ENCODE assay signal across 27 cellular contexts in genomic region chr12:39105111-39105510, GRCh38.
"Had no signal": no experiment of that assay in that cellular context is flagged by ENCODE, and none has a peak within 500 bp of the region (broad histone marks: within the 10 kb centered on the region; RNA-seq: fewer than 3 reads in every experiment).

No MANE protein-coding gene starts in this region.

- H3K4me3 Mint-ChIP-seq: activated CD8-positive, alpha-beta T cell treated with anti-CD3 and anti-CD28 coated beads, Interleukin-2, amount 10 ng/mL, durations not matched to agents 7 days and 5 days; activated naive CD4-positive, alpha-beta T cell treated with anti-CD3 and anti-CD28 coated beads, Interleukin-2, amount 50 U/mL, for 24 hours; activated T-helper 1 cell treated with anti-CD3 and anti-CD28 coated beads, Interleukin-12 subunit alpha, Interleukin-12 subunit beta, Interleukin-2, Interleukin-4 antibody, amounts not matched to agents 30 ng/mL and 10 ng/mL and 1 ng/mL, durations not matched to agents 14 hours and 24 hours and 36 hours; T-cell had no signal

- H3K27ac Mint-ChIP-seq: activated CD8-positive, alpha-beta T cell treated with anti-CD3 and anti-CD28 coated beads, Interleukin-2, amount 10 ng/mL, durations not matched to agents 7 days and 5 days; activated naive CD4-positive, alpha-beta T cell treated with anti-CD3 and anti-CD28 coated beads, Interleukin-2, amount 50 U/mL, for 24 hours; activated T-helper 1 cell treated with anti-CD3 and anti-CD28 coated beads, Interleukin-12 subunit alpha, Interleukin-12 subunit beta, Interleukin-2, Interleukin-4 antibody, amounts not matched to agents 30 ng/mL and 10 ng/mL and 1 ng/mL, durations not matched to agents 14 hours and 24 hours and 36 hours; T-cell had no signal

- DNase-seq: activated CD4-positive, alpha-beta T cell treated with anti-CD3 and anti-CD28 coated beads for 4 hours; activated CD4-positive, alpha-beta T cell treated with anti-CD3 and anti-CD28 coated beads, Interleukin-2, amount 50 U/mL, for 4 hours; activated CD8-positive, alpha-beta memory T cell treated with anti-CD3 and anti-CD28 coated beads, Interleukin-2, amount 50 U/mL, for 48 hours; activated CD8-positive, alpha-beta T cell treated with anti-CD3 and anti-CD28 coated beads, Interleukin-2, amount 10 ng/mL, durations not matched to agents 7 days and 5 days; activated effector memory CD4-positive, alpha-beta T cell treated with Interleukin-2 at 50 U/mL for 16 hours; activated naive CD4-positive, alpha-beta T cell; activated T-cell treated with anti-CD3 and anti-CD28 coated beads, Interleukin-2, amount 50 U/mL, for 1 hour; amniotic stem cell; caudate nucleus; IMR-90; Kasumi-1; KBM-7; NCI-H1105 treated with DMSO at 0.1 percent for 48 hours; NCI-H1436 treated with DMSO at 0.1 percent for 48 hours; NCI-H187; NCI-H2081; NCI-H446; NCI-H524; PC-3; SHP77 treated with DMSO at 0.1 percent for 48 hours; T-cell; T-helper 2 cell; T1000; WERI-Rb-1 had no signal

- H3K4me3 ChIP-seq: ascending aorta had no signal

- H3K9me3 Mint-ChIP-seq: activated naive CD4-positive, alpha-beta T cell treated with anti-CD3 and anti-CD28 coated beads, Interleukin-2, amount 50 U/mL, for 24 hours; activated T-helper 1 cell treated with anti-CD3 and anti-CD28 coated beads, Interleukin-12 subunit alpha, Interleukin-12 subunit beta, Interleukin-2, Interleukin-4 antibody, amounts not matched to agents 30 ng/mL and 10 ng/mL and 1 ng/mL, durations not matched to agents 14 hours and 24 hours and 36 hours; T-cell had no signal

- H3K36me3 Mint-ChIP-seq: activated naive CD4-positive, alpha-beta T cell treated with anti-CD3 and anti-CD28 coated beads, Interleukin-2, amount 50 U/mL, for 24 hours; T-cell had no signal

- H3K4me1 Mint-ChIP-seq: activated naive CD4-positive, alpha-beta T cell treated with anti-CD3 and anti-CD28 coated beads, Interleukin-2, amount 50 U/mL, for 24 hours; T-cell had no signal

- H3K27me3 ChIP-seq: ascending aorta had no signal

- H3K9me3 ChIP-seq: ascending aorta had no signal

- H3K4me1 ChIP-seq: ascending aorta had no signal

- ATAC-seq: activated CD8-positive, alpha-beta T cell treated with anti-CD3 and anti-CD28 coated beads, Interleukin-2, amount 10 ng/mL, durations not matched to agents 7 days and 5 days; PC-3; T-cell had no signal

- H3K27me3 Mint-ChIP-seq: activated naive CD4-positive, alpha-beta T cell treated with anti-CD3 and anti-CD28 coated beads, Interleukin-2, amount 50 U/mL, for 24 hours had no signal

- H3K36me3 ChIP-seq: ascending aorta, WERI-Rb-1 had no signal

- H3K27ac ChIP-seq: ascending aorta, WERI-Rb-1 had no signal
